8 cellular contexts compared by ENCODE assay signal in the genomic region with DNA sequence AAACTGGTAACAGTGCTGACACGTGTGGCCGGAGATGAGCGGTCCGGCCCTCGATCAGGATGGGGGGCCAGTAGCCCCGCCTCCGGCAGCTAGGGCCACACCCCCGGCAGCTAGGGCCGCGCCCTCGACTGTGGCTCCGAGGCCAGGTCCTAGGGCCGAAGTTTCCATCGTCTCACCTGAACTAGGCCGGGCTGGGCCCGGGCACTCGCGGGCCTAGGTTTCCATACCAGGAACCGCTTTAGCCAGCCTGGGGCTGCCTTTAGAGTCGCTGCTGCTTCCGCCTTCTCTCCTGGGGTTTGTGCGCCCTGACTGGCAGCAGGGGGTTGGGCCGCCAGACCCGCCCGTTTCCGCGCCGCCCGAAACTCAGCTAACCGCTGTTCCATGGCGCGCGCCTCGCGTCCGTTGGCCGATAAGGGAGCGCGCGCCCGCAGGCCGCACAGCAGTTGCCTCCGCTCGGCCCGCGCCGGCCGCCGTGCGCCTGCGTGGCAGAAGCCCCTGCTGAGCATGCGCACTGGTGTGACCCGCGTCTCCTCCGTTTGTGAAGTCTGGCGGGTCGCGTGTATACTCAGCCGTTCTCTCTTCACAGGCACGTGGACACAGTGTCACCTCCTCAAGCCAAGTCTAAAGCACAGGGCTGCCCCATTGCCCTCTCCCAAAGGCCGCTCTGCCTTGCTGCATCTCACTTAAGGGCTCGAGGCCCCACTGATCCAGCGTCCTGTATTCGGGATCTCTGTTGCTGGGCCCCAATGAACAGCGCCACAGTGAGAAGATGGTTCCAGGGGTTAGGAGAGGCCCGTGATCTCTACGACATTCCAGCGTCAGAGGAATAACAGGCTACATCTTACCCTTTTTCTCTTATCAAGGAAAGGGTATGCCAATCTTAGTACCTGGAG. TPM values are rescaled to one million over a fixed set of nuclear protein-coding genes. Genes with fewer than 3 reads are reported as not detected.
DNase-seq lines count a peak whose midpoint lies in the region; ATAC-seq and TF ChIP-seq lines count a peak whose summit lies in the region.

A gene with protein sequence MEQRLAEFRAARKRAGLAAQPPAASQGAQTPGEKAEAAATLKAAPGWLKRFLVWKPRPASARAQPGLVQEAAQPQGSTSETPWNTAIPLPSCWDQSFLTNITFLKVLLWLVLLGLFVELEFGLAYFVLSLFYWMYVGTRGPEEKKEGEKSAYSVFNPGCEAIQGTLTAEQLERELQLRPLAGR (minus strand): TSS at position 480 of the 893 bp plus-strand sequence. CDS start 97 bp downstream, at position 383.

- H3K27me3 ChIP-seq in PC-3 (ENCODE audit: low read length) = peaks cover 10% of the 10 kb centered on the region; the same call in 1 of the 2 replicates

- ATAC-seq in GM21576 (IDR thresholded peaks at IDR 0.05; ENCODE audit: unreplicated experiment) (peak; percentile 95), PC-3 (peak; percentile 94)

- peaks cover 9% of the 10 kb centered on the region; the same call in 1 of the 2 replicates for H3K4me1 ChIP-seq in PC-3 (ENCODE audit: insufficient read depth, low read length)

- peaks cover 7% of the 10 kb centered on the region for H3K36me3 Mint-ChIP-seq in IgD-negative memory B cell

- no peaks in the 10 kb centered on the region for H3K9me2 ChIP-seq in PC-3 (replicated peaks; ENCODE audit: low read length)

- peak within 1 kb of the TSS; percentile 89 for H3K4me2 ChIP-seq in PC-3 (ENCODE audit: low read length)

- peaks cover 16 to 30% (median 19%) of the 10 kb centered on the region in 3 donors for H3K4me1 Mint-ChIP-seq in IgD-negative memory B cell

- no peaks in the 10 kb centered on the region for H3K79me2 ChIP-seq in PC-3 (ENCODE audit: low read length)

- H2AFZ ChIP-seq in PC-3 (ENCODE audit: low read length) = peak within 1 kb of the TSS; percentile 99

- POLR2A ChIA-PET in PC-3 (lab: Charles Lee; ENCODE audit: unreplicated experiment) = no interaction called here

- H3K36me3 ChIP-seq in PC-3 (ENCODE audit: low read depth, low read length) = no peaks in the 10 kb centered on the region

- peak within 1 kb of the TSS; percentile 58 for H3K27ac ChIP-seq in PC-3 (ENCODE audit: low read length)

- peak within 1 kb of the TSS; percentile 91 to 96 (median 94) for H3K4me3 Mint-ChIP-seq in IgD-negative memory B cell

- no peak for TF ChIP-seq CTCF in PC-3 (conservative IDR thresholded peaks at IDR 0.05; ENCODE audit: low read depth, low read length)
- TF ChIP-seq CTCF in epithelial cell of proximal tubule (conservative IDR thresholded peaks at IDR 0.05; ENCODE audit: low read depth, low read length) = no peak

- DNase-seq in DMS153 (lab: John Stamatoyannopoulos, UW) (peak; percentile 88), PC-3 (peak; percentile 95), epithelial cell of proximal tubule (ENCODE audit: low read depth) (no peak), mucosa of gallbladder (ENCODE audit: low spot score) (peak; percentile 94)
- peak; percentile 90 for DNase-seq in activated T-cell treated with anti-CD3 and anti-CD28 coated beads, Interleukin-2, amount 50 U/mL, for 1 hour
- DNase-seq in stimulated activated CD8-positive, alpha-beta memory T cell treated with anti-CD3 and anti-CD28 coated beads, Interleukin-4, amount 100 ng/mL, for 24 hours (ENCODE audit: low read depth) = peak; percentile 89

- no peaks in the 10 kb centered on the region for H3K9me3 Mint-ChIP-seq in IgD-negative memory B cell

- H4K20me1 ChIP-seq in PC-3 (ENCODE audit: low read length) = no peaks in the 10 kb centered on the region

- H3K9ac ChIP-seq in PC-3 (ENCODE audit: low read length) = peak within 1 kb of the TSS; percentile 79

- BruUV-seq in PC-3 (replicated peaks; lab: Mats Ljungman, UMichigan) = TSS peak; percentile 79

- peak within 1 kb of the TSS; percentile 81 for H3K4me3 ChIP-seq in PC-3 (ENCODE audit: low read length)
- H3K4me3 ChIP-seq in epithelial cell of proximal tubule (ENCODE audit: low read depth, low read length) = peak within 1 kb of the TSS; percentile 66

- H3K9me3 ChIP-seq in PC-3 (ENCODE audit: low read length) = no peaks in the 10 kb centered on the region

- no peaks in the 10 kb centered on the region for H3F3A ChIP-seq in PC-3 (ENCODE audit: low read length, unreplicated experiment)

- no peaks in the 10 kb centered on the region for H3K27me3 Mint-ChIP-seq in IgD-negative memory B cell

- CTCF ChIA-PET in PC-3 (lab: Charles Lee) = no interaction called here

- intact Hi-C loops in PC-3 (cut with micrococcal nuclease) = no loop called here

- H3K27ac Mint-ChIP-seq in IgD-negative memory B cell = peak within 1 kb of the TSS; percentile 82 to 97 (median 89)

RNA-seq across cellular contexts. Expression of the gene that starts here (rescaled TPM):
- polyA plus RNA-seq in IgD-negative memory B cell = 16.1 TPM
- total RNA-seq in PC-3 (2014; rRNA removed) = 10.9 and 12.2 TPM in 2 replicates
- total RNA-seq in epithelial cell of proximal tubule = 14.6 and 15.7 TPM in 2 replicates
- 15.9 TPM for total RNA-seq in mucosa of gallbladder
